Comparison of ENCODE assay signal across 20 cellular contexts in genomic region chr3:187464682-187465081, GRCh38.
A peak's percentile ranks its signal among the peaks of the same experiment; 100 is the strongest.
DNase-seq lines count a peak whose midpoint lies in the region; ATAC-seq, FAIRE-seq and TF ChIP-seq lines count a peak whose summit lies in the region.
"Had no signal": no experiment of that assay in that cellular context is flagged by ENCODE, and none has a peak within 500 bp of the region (broad histone marks: within the 10 kb centered on the region; RNA-seq: fewer than 3 reads in every experiment).

No MANE protein-coding gene starts in this region.

- H3K18ac ChIP-seq in H1 (ENCODE audit: extremely low read depth, low read length) (peak overlapping the region; percentile 11), mesendoderm (ENCODE audit: low read length) (peak overlapping the region; percentile 92)

- no peaks in the 10 kb centered on the region for H3K9me3 ChIP-seq in HUES6 (ENCODE audit: control insufficient read depth, insufficient read depth, low read depth, low read length)
- H3K9me3 ChIP-seq in H1 (ENCODE audit: insufficient read depth in 2 of 2, low read depth in 1 of 2, low read length in 1 of 2) = no peaks in the 10 kb centered on the region
- H3K9me3 ChIP-seq: BE2C had no signal

- H3K4me3 ChIP-seq in HUES6 (ENCODE audit: low read depth, low read length) = no peak overlapping the region
- no peak overlapping the region for H3K4me3 ChIP-seq in H1 (ENCODE audit: extremely low read depth in 1 of 4, insufficient read depth in 2 of 4, low read depth in 3 of 4, low read length in 4 of 4)
- H3K4me3 ChIP-seq in mesendoderm (ENCODE audit: low read length) = no peak overlapping the region
- H3K4me3 ChIP-seq: GM23248 had no signal

- peak overlapping the region; percentile 97 for H3K27ac ChIP-seq in HUES6 (ENCODE audit: low read depth, low read length)
- peak overlapping the region; percentile 32; the same call in 1 of the 2 replicates for H3K27ac ChIP-seq in H1 (ENCODE audit: low read depth, low read length)
- H3K27ac ChIP-seq in mesendoderm (ENCODE audit: low read depth, low read length) = peak overlapping the region; percentile 75
- H3K27ac ChIP-seq: GM23248 had no signal

- POLR2A ChIA-PET in H1 (lab: Charles Lee; ENCODE audit: partially characterized antibody) = interaction anchor here (1.1 kb wide), 1 partner anchor 10 kb away, joined by 3 read pairs; no protein-coding TSS in a partner anchor

- H4K8ac ChIP-seq in H1 (ENCODE audit: extremely low read depth, insufficient read depth, low read length) (no peak overlapping the region), mesendoderm (ENCODE audit: low read depth, low read length) (no peak overlapping the region)

- TF ChIP-seq RAD21 in H1 (IDR thresholded peaks at IDR 0.05 in 1 of 2, conservative IDR thresholded peaks at IDR 0.05 in 1 of 2; ENCODE audit: low read depth in 2 of 2, low read length in 2 of 2) = no peak

- no peaks in the 10 kb centered on the region for H4K20me1 ChIP-seq in H1 (replicated peaks in 1 of 2; ENCODE audit: control insufficient read depth in 1 of 2, insufficient read depth in 2 of 2, low read length in 2 of 2)

- WGBS in H1 (ENCODE audit: extremely low coverage in 1 of 2, insufficient coverage in 1 of 2, insufficient read length in 1 of 2, insufficient replicate concordance in 2 of 2, low coverage in 1 of 2, low lambda C conversion rate in 2 of 2, missing lambda C conversion rate in 1 of 2), 2 experiments = 91% methylated on average over 4 of the region's 4 CpGs; no CpG with 5 or more reads in 1 of the 2 experiments
- no CpG with 5 or more reads among the region's 4 CpGs for WGBS in mesendoderm (ENCODE audit: extremely low coverage, insufficient coverage, low lambda C conversion rate)

- no peak overlapping the region for H2AFZ ChIP-seq in H1 (ENCODE audit: low read length)
- H2AFZ ChIP-seq: GM23248 had no signal

- no peak overlapping the region for H3K27ac Mint-ChIP-seq in stimulated activated effector memory CD8-positive, alpha-beta T cell treated with anti-CD3 and anti-CD28 coated beads, Interleukin-12 subunit alpha, Interleukin-12 subunit beta, amount 100 ng/mL, for 72 hours
- H3K27ac Mint-ChIP-seq: CD4-positive, CD25-positive, alpha-beta regulatory T cell had no signal

- H2BK15ac ChIP-seq in H1 (ENCODE audit: low read length) (no peak overlapping the region), mesendoderm (replicated peaks; ENCODE audit: low read depth) (peak overlapping the region; percentile 80)

- H3K27me3 ChIP-seq in HUES6 (ENCODE audit: control insufficient read depth, insufficient read depth, low read length) = no peaks in the 10 kb centered on the region
- H3K27me3 ChIP-seq in H1 (replicated peaks in 1 of 4; ENCODE audit: control insufficient read depth in 3 of 4, extremely low read depth in 1 of 4, insufficient read depth in 3 of 4, low read length in 3 of 4) = no peaks in the 10 kb centered on the region
- H3K27me3 ChIP-seq in mesendoderm (ENCODE audit: insufficient read depth, low read length, poor library complexity) = no peaks in the 10 kb centered on the region
- H3K27me3 ChIP-seq: BE2C had no signal

- H3K9ac ChIP-seq in HUES6 (ENCODE audit: low read length) (no peak overlapping the region), H1 (replicated peaks in 1 of 4; ENCODE audit: extremely low read depth in 1 of 4, low read depth in 3 of 4, low read length in 3 of 4) (no peak overlapping the region), mesendoderm (ENCODE audit: low read length) (no peak overlapping the region)
- H3K9ac ChIP-seq: GM23248 had no signal

- CTCF ChIA-PET in H1 (lab: Charles Lee; ENCODE audit: partially characterized antibody) = interaction anchor here (0.6 to 3.0 kb wide), 4 partner anchors 14 to 214 kb away, joined by 3 to 8 read pairs (median 4); no protein-coding TSS in a partner anchor

- H3K4me1 ChIP-seq in HUES6 (ENCODE audit: control insufficient read depth, insufficient read depth, low read length) = peaks cover 17% of the 10 kb centered on the region
- H3K4me1 ChIP-seq in H1 (replicated peaks in 1 of 4; ENCODE audit: control insufficient read depth in 3 of 4, insufficient read depth in 4 of 4, low read length in 3 of 4) = peaks cover 2 to 9% (median 4%) of the 10 kb centered on the region in 4 experiments; a peak in 2 of 7 replicates
- H3K4me1 ChIP-seq in mesendoderm (ENCODE audit: control insufficient read depth, low read depth, low read length) = peaks cover 4% of the 10 kb centered on the region
- H3K4me1 ChIP-seq: BE2C had no signal

- H3K79me2 ChIP-seq in H1 (ENCODE audit: control insufficient read depth in 1 of 2, insufficient read depth in 2 of 2, low read length in 2 of 2) (no peaks in the 10 kb centered on the region), mesendoderm (ENCODE audit: control insufficient read depth, insufficient read depth, low read length) (no peaks in the 10 kb centered on the region)

- DNase-seq in H1 (ENCODE audit: low read depth in 1 of 2, low spot score in 2 of 2) (no peak), mesendoderm (no peak), epidermal melanocyte (ENCODE audit: insufficient read length, low spot score) (no peak), NCI-H2171 (lab: John Stamatoyannopoulos, UW) (no peak)
- DNase-seq in stimulated activated effector memory CD8-positive, alpha-beta T cell treated with anti-CD3 and anti-CD28 coated beads, Interleukin-12 subunit alpha, Interleukin-12 subunit beta, amount 100 ng/mL, for 72 hours (ENCODE audit: low spot score in 2 of 2) = no peak
- DNase-seq: ACHN; BE2C; C1 segment of cervical spinal cord; CD4-positive, CD25-positive, alpha-beta regulatory T cell; CD8-positive, alpha-beta memory T cell; COR-L47; GM23248; H7 had no signal

- no peak for TF ChIP-seq POLR2A in H1 (IDR thresholded peaks at IDR 0.05; ENCODE audit: control extremely low read depth in 1 of 2, low read depth in 2 of 2, low read length in 2 of 2)

- no peaks in the 10 kb centered on the region for H3K36me3 Mint-ChIP-seq in stimulated activated effector memory CD8-positive, alpha-beta T cell treated with anti-CD3 and anti-CD28 coated beads, Interleukin-12 subunit alpha, Interleukin-12 subunit beta, amount 100 ng/mL, for 72 hours
- H3K36me3 Mint-ChIP-seq: CD4-positive, CD25-positive, alpha-beta regulatory T cell; CD8-positive, alpha-beta memory T cell had no signal

- no peaks in the 10 kb centered on the region for H3K23me2 ChIP-seq in H1 (ENCODE audit: low read depth, low read length)

- H2BK5ac ChIP-seq in H1 (ENCODE audit: low read depth, low read length) = peak overlapping the region; percentile 96; the same call in 1 of the 2 replicates
- peak overlapping the region; percentile 89 for H2BK5ac ChIP-seq in mesendoderm (ENCODE audit: low read length)

- H3K36me3 ChIP-seq in HUES6 (ENCODE audit: control insufficient read depth, insufficient read depth, low read length) (no peaks in the 10 kb centered on the region), H1 (ENCODE audit: control insufficient read depth in 2 of 4, insufficient read depth in 4 of 4, low read length in 3 of 4) (no peaks in the 10 kb centered on the region), mesendoderm (ENCODE audit: control insufficient read depth, insufficient read depth, low read length) (no peaks in the 10 kb centered on the region)
- H3K36me3 ChIP-seq: BE2C had no signal

- H3K56ac ChIP-seq in H1 (replicated peaks; ENCODE audit: insufficient read length, low read depth, low read length) = no peak overlapping the region
- peak overlapping the region; percentile 56 for H3K56ac ChIP-seq in mesendoderm (ENCODE audit: low read length)

- H3K9me3 Mint-ChIP-seq in stimulated activated effector memory CD8-positive, alpha-beta T cell treated with anti-CD3 and anti-CD28 coated beads, Interleukin-12 subunit alpha, Interleukin-12 subunit beta, amount 100 ng/mL, for 72 hours = no peaks in the 10 kb centered on the region
- H3K9me3 Mint-ChIP-seq: CD8-positive, alpha-beta memory T cell had no signal

- no peak for FAIRE-seq in H1 (lab: Jason Lieb, UNC)
- FAIRE-seq: A204.1, D721Med, G401.6, GM12891, GM19239, HTR-8/SVneo had no signal

- peak overlapping the region; percentile 14 for H4K5ac ChIP-seq in H1 (ENCODE audit: insufficient read length, low read depth, low read length)
- H4K5ac ChIP-seq in mesendoderm (ENCODE audit: low read length) = no peak overlapping the region

- H3K23ac ChIP-seq in H1 (ENCODE audit: insufficient read length) (no peak overlapping the region), mesendoderm (ENCODE audit: low read length) (peak overlapping the region; percentile 80)

- H2BK120ac ChIP-seq in H1 (replicated peaks; ENCODE audit: low read depth, low read length) = peak overlapping the region; percentile 63
- H2BK120ac ChIP-seq in mesendoderm (ENCODE audit: low read depth, low read length) = peak overlapping the region; percentile 94

- H3K4me1 Mint-ChIP-seq in stimulated activated effector memory CD8-positive, alpha-beta T cell treated with anti-CD3 and anti-CD28 coated beads, Interleukin-12 subunit alpha, Interleukin-12 subunit beta, amount 100 ng/mL, for 72 hours = no peaks in the 10 kb centered on the region
- H3K4me1 Mint-ChIP-seq: CD4-positive, CD25-positive, alpha-beta regulatory T cell; CD8-positive, alpha-beta memory T cell had no signal

- H2AK5ac ChIP-seq in H1 (ENCODE audit: low read depth, low read length) = peak overlapping the region; percentile 42; the same call in 1 of the 2 replicates
- peak overlapping the region; percentile 65 for H2AK5ac ChIP-seq in mesendoderm (ENCODE audit: low read length)

- peak overlapping the region; percentile 20; the same call in 1 of the 2 replicates for H2BK12ac ChIP-seq in H1 (ENCODE audit: low read depth, low read length)

- H3K4ac ChIP-seq in H1 (replicated peaks; ENCODE audit: insufficient read length, low read depth, low read length) (no peak overlapping the region), mesendoderm (ENCODE audit: low read depth, low read length) (peak overlapping the region; percentile 18)

- no peak overlapping the region for H3K4me3 Mint-ChIP-seq in stimulated activated effector memory CD8-positive, alpha-beta T cell treated with anti-CD3 and anti-CD28 coated beads, Interleukin-12 subunit alpha, Interleukin-12 subunit beta, amount 100 ng/mL, for 72 hours
- H3K4me3 Mint-ChIP-seq: CD4-positive, CD25-positive, alpha-beta regulatory T cell; CD8-positive, alpha-beta memory T cell had no signal

- no peak for TF ChIP-seq CTCF in H1 (IDR thresholded peaks at IDR 0.05; ENCODE audit: control extremely low read depth in 1 of 3, insufficient read depth in 1 of 3, low read depth in 1 of 3, low read length in 3 of 3)

- H3K14ac ChIP-seq in H1 (ENCODE audit: insufficient read length) = no peak overlapping the region

- H2BK20ac ChIP-seq in H1 (ENCODE audit: low read length) = peak overlapping the region; percentile 98

- peak overlapping the region; percentile 96 for H4K91ac ChIP-seq in H1 (replicated peaks; ENCODE audit: insufficient read length, low read length)

- H3K4me2 ChIP-seq in H1 (ENCODE audit: insufficient read depth in 1 of 2, low read depth in 2 of 2, low read length in 2 of 2) (0 out of 4 replicates have a peak overlapping the region, but pooled peaks of 1 of the 2 experiments have one; percentile 40), mesendoderm (ENCODE audit: low read length) (no peak overlapping the region)

- no peak for TF ChIP-seq EP300 in H1 (IDR thresholded peaks at IDR 0.05; ENCODE audit: borderline replicate concordance in 1 of 2, low read depth in 2 of 2, low read length in 2 of 2)

- no peaks in the 10 kb centered on the region for H3K79me1 ChIP-seq in H1 (ENCODE audit: low read depth, low read length)
- H3K79me1 ChIP-seq in mesendoderm (ENCODE audit: low read length) = no peaks in the 10 kb centered on the region

- no peak for ATAC-seq in stimulated activated effector memory CD8-positive, alpha-beta T cell treated with anti-CD3 and anti-CD28 coated beads, Interleukin-12 subunit alpha, Interleukin-12 subunit beta, amount 100 ng/mL, for 72 hours

Comparison
In these comparisons a context has a peak if more than half of its experiments do, and no peak if none do; other contexts are left out.
1. H3K27ac ChIP-seq: peak in every context shown above with its lines; median percentile 97 in HUES6; 75 in mesendoderm; 32 in H1.